In genomic region chr1:153880962-153881361, GRCh38 we compare ENCODE assay signal across 8 cellular contexts. TPM values are rescaled to one million over a fixed set of nuclear protein-coding genes. Genes with fewer than 3 reads are reported as not detected.
DNase-seq lines count a peak whose midpoint lies in the region; ATAC-seq and TF ChIP-seq lines count a peak whose summit lies in the region.

No MANE protein-coding gene starts in this region.

- H3K4me3 ChIP-seq in AG04449 (ENCODE audit: low read depth, low read length), result peak overlapping the region; percentile 42
- H3K4me3 ChIP-seq in SJCRH30, result peak overlapping the region; percentile 50
- H3K4me3 ChIP-seq in lower lobe of right lung, result peak overlapping the region; percentile 6

- peak overlapping the region; percentile 54 for H3K27ac ChIP-seq in SJCRH30
- no peak overlapping the region for H3K27ac ChIP-seq in lower lobe of right lung

- intact Hi-C loops in lower lobe of right lung (cut with DNase I), result no loop called here

- POLR2A ChIA-PET in AG04449 (lab: Yijun Ruan, JAX), result no interaction called here
- POLR2A ChIA-PET in GM10248 (lab: Yijun Ruan, JAX), result no interaction called here

- H3K9me3 ChIP-seq in SJCRH30 (replicated peaks), result no peaks in the 10 kb centered on the region
- H3K9me3 ChIP-seq in lower lobe of right lung, result no peaks in the 10 kb centered on the region

- 0 out of 2 replicates have a peak, but pooled peaks have one; percentile 13 for TF ChIP-seq EP300 in Ishikawa (IDR thresholded peaks at IDR 0.05; ENCODE audit: borderline replicate concordance)

- no peak for TF ChIP-seq CTCF in AG04449 (IDR thresholded peaks at IDR 0.05; ENCODE audit: insufficient read depth, low read length, missing control alignments)
- TF ChIP-seq CTCF in lower lobe of right lung (IDR thresholded peaks at IDR 0.05), result no peak
- TF ChIP-seq CTCF in GM10248 (IDR thresholded peaks at IDR 0.05; ENCODE audit: control extremely low read depth, extremely low read depth, low read depth, missing control alignments), result no peak

- peak; percentile 62 for DNase-seq in AG04449 (ENCODE audit: low read depth, low spot score)
- peak; percentile 93 to 96 for DNase-seq in SJCRH30
- peak; percentile 100 for DNase-seq in dermis blood vessel endothelial cell
- peak; percentile 87 for DNase-seq in lower lobe of right lung
- DNase-seq in stimulated activated CD8-positive, alpha-beta memory T cell treated with anti-CD3 and anti-CD28 coated beads, Interleukin-4, amount 100 ng/mL, for 24 hours (ENCODE audit: low read depth), result peak; percentile 5
- DNase-seq in GM10248 (ENCODE audit: extremely low spot score), result no peak

- ATAC-seq in lower lobe of right lung (peak; percentile 92 to 94), GM18502 (IDR thresholded peaks at IDR 0.05; ENCODE audit: poor library complexity, unreplicated experiment) (no peak)

- H3K27me3 ChIP-seq in SJCRH30 (no peaks in the 10 kb centered on the region), lower lobe of right lung (ENCODE audit: low read depth) (no peaks in the 10 kb centered on the region)

- H3K4me1 ChIP-seq in SJCRH30, result peaks cover 5% of the 10 kb centered on the region
- peaks cover 28% of the 10 kb centered on the region for H3K4me1 ChIP-seq in lower lobe of right lung

- no peak for TF ChIP-seq RAD21 in Ishikawa (IDR thresholded peaks at IDR 0.05; ENCODE audit: low read depth)

- no peaks in the 10 kb centered on the region for H3K36me3 ChIP-seq in SJCRH30
- H3K36me3 ChIP-seq in lower lobe of right lung, result no peaks in the 10 kb centered on the region

- CTCF ChIA-PET in AG04449 (lab: Yijun Ruan, JAX) (interaction anchor here (0.7 to 1.5 kb wide), 6 partner anchors 16 to 106 kb away, joined by 3 to 4 read pairs (median 3); partner anchors contain the start of genes DENND4B and RAB13), GM10248 (lab: Yijun Ruan, JAX) (interaction anchor here (1.0 to 1.5 kb wide), 3 partner anchors 17 to 70 kb away, joined by 3 read pairs; no protein-coding TSS in a partner anchor)

TF ChIP-seq in Ishikawa, 13 proteins besides CTCF, POLR2A, EP300 and RAD21:
- TF ChIP-seq YY1 (IDR thresholded peaks at IDR 0.05; ENCODE audit: low read depth) (0 out of 2 replicates have a peak, but pooled peaks have one; percentile 43), EGR1 (IDR thresholded peaks at IDR 0.05) (no peak), REST (IDR thresholded peaks at IDR 0.05; ENCODE audit: low read depth) (no peak), CEBPB (IDR thresholded peaks at IDR 0.05) (no peak), CREB1 (IDR thresholded peaks at IDR 0.05; ENCODE audit: low read depth) (no peak), ZBTB7A (IDR thresholded peaks at IDR 0.05; ENCODE audit: low read depth) (peak; percentile 52; the same call in 1 of the 2 replicates), TEAD4 (IDR thresholded peaks at IDR 0.05) (0 out of 2 replicates have a peak, but pooled peaks have one; percentile 20), TCF12 (IDR thresholded peaks at IDR 0.05; ENCODE audit: low read depth) (0 out of 2 replicates have a peak, but pooled peaks have one; percentile 48), NFIC (IDR thresholded peaks at IDR 0.05) (peak; percentile 98), FOXM1 (IDR thresholded peaks at IDR 0.05; ENCODE audit: borderline replicate concordance, low read depth) (no peak), TAF1 (IDR thresholded peaks at IDR 0.05; ENCODE audit: low read depth) (no peak)
- TF ChIP-seq, protein P1, sequence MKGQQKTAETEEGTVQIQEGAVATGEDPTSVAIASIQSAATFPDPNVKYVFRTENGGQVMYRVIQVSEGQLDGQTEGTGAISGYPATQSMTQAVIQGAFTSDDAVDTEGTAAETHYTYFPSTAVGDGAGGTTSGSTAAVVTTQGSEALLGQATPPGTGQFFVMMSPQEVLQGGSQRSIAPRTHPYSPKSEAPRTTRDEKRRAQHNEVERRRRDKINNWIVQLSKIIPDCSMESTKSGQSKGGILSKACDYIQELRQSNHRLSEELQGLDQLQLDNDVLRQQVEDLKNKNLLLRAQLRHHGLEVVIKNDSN (IDR thresholded peaks at IDR 0.05), result peak; percentile 62
- TF ChIP-seq, protein P2, sequence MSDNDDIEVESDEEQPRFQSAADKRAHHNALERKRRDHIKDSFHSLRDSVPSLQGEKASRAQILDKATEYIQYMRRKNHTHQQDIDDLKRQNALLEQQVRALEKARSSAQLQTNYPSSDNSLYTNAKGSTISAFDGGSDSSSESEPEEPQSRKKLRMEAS (IDR thresholded peaks at IDR 0.05), result peak; percentile 69
TF ChIP-seq in Ishikawa: peak in this region for 7.

RNA-seq across cellular contexts. Expression of gene GATAD2B, which starts 41.8 kb away (rescaled TPM):
- 10.1 and 10.8 TPM in 2 replicates for total RNA-seq in SJCRH30 (2014; rRNA removed; shearing (Covaris generic))
- total RNA-seq in dermis blood vessel endothelial cell (5.4 and 9.9 TPM in 2 replicates), lower lobe of right lung (50.2 TPM)
